Comparison of ENCODE assay signal across 11 cellular contexts in genomic region chr19:46935066-46935663, GRCh38.
DNase-seq lines count a peak whose midpoint lies in the region; ATAC-seq and TF ChIP-seq lines count a peak whose summit lies in the region.
"Had no signal": no experiment of that assay in that cellular context is flagged by ENCODE, and none has a peak within 500 bp of the region (broad histone marks: within the 10 kb centered on the region; RNA-seq: fewer than 3 reads in every experiment).

No MANE protein-coding gene starts in this region.

- peak overlapping the region; percentile 41 for H3K4me3 Mint-ChIP-seq in activated T-cell treated with anti-CD3 and anti-CD28 coated beads, Interleukin-2, amount 50 U/mL, for 24 hours
- peak overlapping the region; percentile 35 to 41 for H3K4me3 Mint-ChIP-seq in stimulated activated naive CD8-positive, alpha-beta T cell treated with anti-CD3 and anti-CD28 coated beads, Interleukin-15, amount 100 ng/mL, for 72 hours

- H3K9me3 Mint-ChIP-seq in activated T-cell treated with anti-CD3 and anti-CD28 coated beads, Interleukin-2, amount 50 U/mL, for 24 hours = no peaks in the 10 kb centered on the region
- H3K9me3 Mint-ChIP-seq in stimulated activated naive CD8-positive, alpha-beta T cell treated with anti-CD3 and anti-CD28 coated beads, Interleukin-15, amount 100 ng/mL, for 72 hours = no peaks in the 10 kb centered on the region

- H3K4me1 ChIP-seq in Panc1 (ENCODE audit: control insufficient read depth, insufficient read depth, low read length) = peaks cover 39% of the 10 kb centered on the region

- intact Hi-C loops in Panc1 (cut with micrococcal nuclease; ENCODE audit: unreplicated experiment) = no loop called here

- POLR2A ChIA-PET in Panc1 (lab: Charles Lee) = no interaction called here

- H3K9me3 ChIP-seq in Panc1 (ENCODE audit: control insufficient read depth, insufficient read depth, low read depth, low read length) = no peaks in the 10 kb centered on the region

- H3K27ac Mint-ChIP-seq in activated T-cell treated with anti-CD3 and anti-CD28 coated beads, Interleukin-2, amount 50 U/mL, for 24 hours = peak overlapping the region; percentile 82
- H3K27ac Mint-ChIP-seq in stimulated activated naive CD8-positive, alpha-beta T cell treated with anti-CD3 and anti-CD28 coated beads, Interleukin-15, amount 100 ng/mL, for 72 hours = peak overlapping the region; percentile 15 to 29

- H3K36me3 ChIP-seq in Panc1 (ENCODE audit: control insufficient read depth, insufficient read depth, low read length) = no peaks in the 10 kb centered on the region

- CTCF ChIA-PET in Panc1 (lab: Charles Lee) = no interaction called here

- ATAC-seq in Panc1 = no peak
- no peak for ATAC-seq in stimulated activated naive CD8-positive, alpha-beta T cell treated with anti-CD3 and anti-CD28 coated beads, Interleukin-15, amount 100 ng/mL, for 72 hours
- no peak for ATAC-seq in HG02852 (IDR thresholded peaks at IDR 0.05; ENCODE audit: unreplicated experiment)
- no peak for ATAC-seq in GM21526 (IDR thresholded peaks at IDR 0.05; ENCODE audit: low FRiP score, unreplicated experiment)
- ATAC-seq in HG03039 (IDR thresholded peaks at IDR 0.05; ENCODE audit: unreplicated experiment) = no peak
- ATAC-seq: HCT116 had no signal

- no peaks in the 10 kb centered on the region for H3K27me3 ChIP-seq in Panc1 (ENCODE audit: control insufficient read depth, insufficient read depth, low read length)

- H3K4me1 Mint-ChIP-seq in activated T-cell treated with anti-CD3 and anti-CD28 coated beads, Interleukin-2, amount 50 U/mL, for 24 hours (ENCODE audit: low read depth) = peaks cover 60% of the 10 kb centered on the region
- H3K4me1 Mint-ChIP-seq in stimulated activated naive CD8-positive, alpha-beta T cell treated with anti-CD3 and anti-CD28 coated beads, Interleukin-15, amount 100 ng/mL, for 72 hours = peaks cover 43% of the 10 kb centered on the region

- H3K27me3 Mint-ChIP-seq in activated T-cell treated with anti-CD3 and anti-CD28 coated beads, Interleukin-2, amount 50 U/mL, for 24 hours = no peaks in the 10 kb centered on the region
- H3K27me3 Mint-ChIP-seq in stimulated activated naive CD8-positive, alpha-beta T cell treated with anti-CD3 and anti-CD28 coated beads, Interleukin-15, amount 100 ng/mL, for 72 hours = no peaks in the 10 kb centered on the region

- no peak for DNase-seq in activated T-cell treated with anti-CD3 and anti-CD28 coated beads, Interleukin-2, amount 50 U/mL, for 24 hours
- DNase-seq in activated T-cell treated with anti-CD3 and anti-CD28 coated beads for 4 hours (no peak), Panc1 (ENCODE audit: low read depth, low spot score) (no peak), dermis blood vessel endothelial cell (peak; percentile 44)
- no peak for DNase-seq in stimulated activated naive CD8-positive, alpha-beta T cell treated with anti-CD3 and anti-CD28 coated beads, Interleukin-15, amount 100 ng/mL, for 72 hours
- DNase-seq: NCI-H446; stimulated activated CD4-positive, alpha-beta T cell treated with anti-CD3 and anti-CD28 coated beads, Interleukin-12 subunit alpha, Interleukin-12 subunit beta, amount 100 ng/mL, for 4 hours had no signal

- H3K36me3 Mint-ChIP-seq in activated T-cell treated with anti-CD3 and anti-CD28 coated beads, Interleukin-2, amount 50 U/mL, for 24 hours (ENCODE audit: low read depth) = peaks cover 21% of the 10 kb centered on the region

- in situ Hi-C loops in Panc1 (cut with HindIII; ENCODE audit: low pct_unique_long_range_greater_than_20kb, low sequenced_read_pairs) = no loop called here

- H3K27ac ChIP-seq in Panc1 (ENCODE audit: low read length) = peak overlapping the region; percentile 70

- BruUV-seq in Panc1 (replicated peaks; lab: Mats Ljungman, UMichigan) = no TSS peak

- TF ChIP-seq CTCF in Panc1 (IDR thresholded peaks at IDR 0.05) = no peak

- H3K4me3 ChIP-seq in Panc1 (ENCODE audit: low read depth in 2 of 2, low read length in 2 of 2) = no peak overlapping the region
